8 cellular contexts compared by ENCODE assay signal in the genomic region with DNA sequence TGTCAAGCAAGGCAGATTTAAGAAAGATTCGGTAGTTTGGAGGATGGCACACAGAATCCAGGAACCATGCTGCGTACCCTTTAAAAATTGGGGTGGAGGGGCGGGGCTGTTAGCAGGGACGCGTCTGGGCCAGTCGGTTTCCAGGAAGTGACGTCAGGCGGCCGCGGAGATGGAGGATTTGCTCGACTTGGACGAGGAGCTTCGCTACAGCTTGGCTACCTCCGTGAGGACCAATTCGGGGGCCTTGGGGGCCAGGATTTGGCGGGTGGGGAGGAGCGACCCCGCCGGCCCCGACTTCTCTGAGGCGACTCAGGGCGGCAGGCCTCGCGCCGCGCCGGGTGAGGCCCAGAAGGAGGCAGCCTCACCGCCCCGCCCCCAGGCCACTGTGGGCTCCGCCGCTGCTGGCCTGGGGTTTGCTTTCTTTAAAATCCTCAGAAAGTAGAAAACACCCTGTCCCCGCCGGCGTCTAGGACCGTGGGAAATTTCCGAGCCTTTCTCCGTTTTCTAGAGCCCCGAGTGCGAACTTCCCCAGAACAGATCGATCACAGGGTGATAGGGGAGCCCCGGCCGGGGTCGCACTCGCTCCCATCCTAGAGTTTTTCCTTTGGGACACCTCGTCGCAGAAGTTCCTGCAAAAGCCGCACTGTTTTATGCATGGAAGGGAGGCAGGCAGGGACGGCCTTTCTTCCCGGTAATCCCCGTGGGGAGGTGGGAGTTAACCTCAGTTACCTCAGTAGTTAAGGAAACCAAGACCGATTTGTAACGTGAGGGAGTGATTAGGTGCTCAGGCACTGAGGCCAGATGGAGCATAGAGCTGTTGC. TPM values are rescaled to one million over a fixed set of nuclear protein-coding genes. Genes with fewer than 3 reads are reported as not detected.
DNase-seq lines count a peak whose midpoint lies in the region; ATAC-seq, FAIRE-seq and TF ChIP-seq lines count a peak whose summit lies in the region.

A gene (plus strand): TSS at position 146 of the 821 bp plus-strand sequence. CDS start 24 bp downstream, at position 170.

- intact Hi-C loops in breast epithelium (cut with DNase I; ENCODE audit: low total_unique reads), result no loop called here

- no peaks in the 10 kb centered on the region for H3K36me3 Mint-ChIP-seq in WTC11

- 0 to 1% (median 1%) methylated on average over 44 to 52 of the region's 52 CpGs for WGBS in small intestine, 3 donors

- H3K36me3 ChIP-seq in breast epithelium, result no peaks in the 10 kb centered on the region
- H3K36me3 ChIP-seq in small intestine (ENCODE audit: control insufficient read depth in 2 of 2, insufficient read depth in 2 of 2, low read length in 2 of 2), result no peaks in the 10 kb centered on the region

- peaks cover 35% of the 10 kb centered on the region for H3K27me3 Mint-ChIP-seq in WTC11 (ENCODE audit: low read depth)

- peaks cover 17% of the 10 kb centered on the region for H3K4me1 Mint-ChIP-seq in WTC11

- peak within 1 kb of the TSS; percentile 93 for H3K27ac ChIP-seq in breast epithelium
- peak within 1 kb of the TSS; percentile 9 to 76 for H3K27ac ChIP-seq in small intestine (ENCODE audit: low read depth in 1 of 2, low read length in 1 of 2)

- H3K9me3 ChIP-seq in breast epithelium (no peaks in the 10 kb centered on the region), small intestine (ENCODE audit: control insufficient read depth, low read depth) (no peaks in the 10 kb centered on the region)

- CTCF ChIA-PET in WTC11 (lab: Charles Lee), result interaction anchor here (0.6 to 10.6 kb wide), 6 partner anchors 11 to 442 kb away, joined by 3 to 307 read pairs (median 4); no protein-coding TSS in a partner anchor

- no peaks in the 10 kb centered on the region for H3K27me3 ChIP-seq in breast epithelium
- no peaks in the 10 kb centered on the region for H3K27me3 ChIP-seq in small intestine (ENCODE audit: control insufficient read depth in 2 of 2, insufficient read depth in 2 of 2, low read length in 2 of 2)

- peak within 1 kb of the TSS; percentile 29; the same call in 1 of the 2 replicates for H3K27ac Mint-ChIP-seq in WTC11

- POLR2A ChIA-PET in WTC11 (lab: Charles Lee), result interaction anchor here (1.2 kb wide), 1 partner anchor 42 kb away, joined by 3 read pairs; no protein-coding TSS in a partner anchor

- no peaks in the 10 kb centered on the region for H3K9me3 Mint-ChIP-seq in WTC11

- H3K4me3 ChIP-seq in breast epithelium (peak within 1 kb of the TSS; percentile 79 to 96 (median 88)), small intestine (ENCODE audit: low read depth in 1 of 2, low read length in 2 of 2) (peak within 1 kb of the TSS; percentile 74 to 79)

- peak; percentile 71 to 76 for DNase-seq in NCI-H2081 (lab: John Stamatoyannopoulos, UW)
- no peak for DNase-seq in NCI-H2081 treated with DMSO at 0.1 percent for 48 hours (lab: John Stamatoyannopoulos, UW)
- DNase-seq in NCI-H2171 treated with DMSO at 0.1 percent for 48 hours (lab: John Stamatoyannopoulos, UW), result peak; percentile 85
- DNase-seq in WTC11 (ENCODE audit: low spot score), result peak; percentile 85
- DNase-seq in breast epithelium (ENCODE audit: low spot score in 2 of 2), result peak; percentile 86 to 92
- peak; percentile 81 for DNase-seq in iPS-NIHi7 (ENCODE audit: extremely low spot score)
- DNase-seq in small intestine, result peak; percentile 86

- H3K4me1 ChIP-seq in breast epithelium, result peaks cover 0 to 8% of the 10 kb centered on the region in 2 donors
- H3K4me1 ChIP-seq in small intestine (ENCODE audit: control insufficient read depth in 2 of 2, insufficient read depth in 1 of 2, low read depth in 1 of 2, low read length in 1 of 2), result peaks cover 1 to 3% of the 10 kb centered on the region in 2 donors

- ATAC-seq in HG03039 (IDR thresholded peaks at IDR 0.05; ENCODE audit: unreplicated experiment), result peak; percentile 61
- ATAC-seq in WTC11, result peak; percentile 31

- no peak for TF ChIP-seq CTCF in WTC11 (IDR thresholded peaks at IDR 0.05)
- TF ChIP-seq CTCF in breast epithelium (IDR thresholded peaks at IDR 0.05), result no peak

- TF ChIP-seq POLR2A in breast epithelium (IDR thresholded peaks at IDR 0.05), result no peak

- no peak for FAIRE-seq in small intestine (lab: Jason Lieb, UNC)

- H3K4me3 Mint-ChIP-seq in WTC11, result peak within 1 kb of the TSS; percentile 97

TF ChIP-seq in WTC11, 78 proteins besides CTCF, POLR2A, EP300 and RAD21 (continues in another document):
- TF ChIP-seq, protein P1, sequence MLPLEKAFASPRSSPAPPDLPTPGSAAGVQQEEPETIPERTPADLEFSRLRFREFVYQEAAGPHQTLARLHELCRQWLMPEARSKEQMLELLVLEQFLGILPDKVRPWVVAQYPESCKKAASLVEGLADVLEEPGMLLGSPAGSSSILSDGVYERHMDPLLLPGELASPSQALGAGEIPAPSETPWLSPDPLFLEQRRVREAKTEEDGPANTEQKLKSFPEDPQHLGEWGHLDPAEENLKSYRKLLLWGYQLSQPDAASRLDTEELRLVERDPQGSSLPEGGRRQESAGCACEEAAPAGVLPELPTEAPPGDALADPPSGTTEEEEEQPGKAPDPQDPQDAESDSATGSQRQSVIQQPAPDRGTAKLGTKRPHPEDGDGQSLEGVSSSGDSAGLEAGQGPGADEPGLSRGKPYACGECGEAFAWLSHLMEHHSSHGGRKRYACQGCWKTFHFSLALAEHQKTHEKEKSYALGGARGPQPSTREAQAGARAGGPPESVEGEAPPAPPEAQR (CRISPR knock-in tag; IDR thresholded peaks at IDR 0.05), result no peak
- TF ChIP-seq RORB (CRISPR knock-in tag; IDR thresholded peaks at IDR 0.05) (no peak), ZNF423 (CRISPR knock-in tag; IDR thresholded peaks at IDR 0.05) (no peak), GRHL2 (CRISPR knock-in tag; IDR thresholded peaks at IDR 0.05; ENCODE audit: insufficient replicate concordance, severe bottlenecking) (no peak), FOXJ3 (CRISPR knock-in tag; IDR thresholded peaks at IDR 0.05; ENCODE audit: borderline replicate concordance) (no peak), ZNF232 (CRISPR knock-in tag; IDR thresholded peaks at IDR 0.05) (no peak), EMX1 (CRISPR knock-in tag; IDR thresholded peaks at IDR 0.05) (no peak)
- TF ChIP-seq, protein P2, sequence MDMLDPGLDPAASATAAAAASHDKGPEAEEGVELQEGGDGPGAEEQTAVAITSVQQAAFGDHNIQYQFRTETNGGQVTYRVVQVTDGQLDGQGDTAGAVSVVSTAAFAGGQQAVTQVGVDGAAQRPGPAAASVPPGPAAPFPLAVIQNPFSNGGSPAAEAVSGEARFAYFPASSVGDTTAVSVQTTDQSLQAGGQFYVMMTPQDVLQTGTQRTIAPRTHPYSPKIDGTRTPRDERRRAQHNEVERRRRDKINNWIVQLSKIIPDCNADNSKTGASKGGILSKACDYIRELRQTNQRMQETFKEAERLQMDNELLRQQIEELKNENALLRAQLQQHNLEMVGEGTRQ (CRISPR knock-in tag; IDR thresholded peaks at IDR 0.05), result no peak
- TF ChIP-seq, protein P3, sequence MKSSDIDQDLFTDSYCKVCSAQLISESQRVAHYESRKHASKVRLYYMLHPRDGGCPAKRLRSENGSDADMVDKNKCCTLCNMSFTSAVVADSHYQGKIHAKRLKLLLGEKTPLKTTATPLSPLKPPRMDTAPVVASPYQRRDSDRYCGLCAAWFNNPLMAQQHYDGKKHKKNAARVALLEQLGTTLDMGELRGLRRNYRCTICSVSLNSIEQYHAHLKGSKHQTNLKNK (CRISPR knock-in tag; IDR thresholded peaks at IDR 0.05), result no peak
- TF ChIP-seq, protein P4, sequence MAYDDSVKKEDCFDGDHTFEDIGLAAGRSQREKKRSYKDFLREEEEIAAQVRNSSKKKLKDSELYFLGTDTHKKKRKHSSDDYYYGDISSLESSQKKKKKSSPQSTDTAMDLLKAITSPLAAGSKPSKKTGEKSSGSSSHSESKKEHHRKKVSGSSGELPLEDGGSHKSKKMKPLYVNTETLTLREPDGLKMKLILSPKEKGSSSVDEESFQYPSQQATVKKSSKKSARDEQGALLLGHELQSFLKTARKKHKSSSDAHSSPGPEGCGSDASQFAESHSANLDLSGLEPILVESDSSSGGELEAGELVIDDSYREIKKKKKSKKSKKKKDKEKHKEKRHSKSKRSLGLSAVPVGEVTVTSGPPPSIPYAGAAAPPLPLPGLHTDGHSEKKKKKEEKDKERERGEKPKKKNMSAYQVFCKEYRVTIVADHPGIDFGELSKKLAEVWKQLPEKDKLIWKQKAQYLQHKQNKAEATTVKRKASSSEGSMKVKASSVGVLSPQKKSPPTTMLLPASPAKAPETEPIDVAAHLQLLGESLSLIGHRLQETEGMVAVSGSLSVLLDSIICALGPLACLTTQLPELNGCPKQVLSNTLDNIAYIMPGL (CRISPR knock-in tag; IDR thresholded peaks at IDR 0.05), result 0 out of 2 replicates have a peak, but pooled peaks have one; percentile 36

RNA-seq across cellular contexts. Expression of the gene that starts here (rescaled TPM):
- total RNA-seq in WTC11 (2021), result 17.5 to 20.5 TPM (median 19.2 TPM) in 3 replicates
- total RNA-seq in breast epithelium, result 10 to 100 TPM; 21.4 to 47.2 (median 41.9) TPM
- polyA plus RNA-seq in small intestine, result 100 to 1,000 TPM in 1 of 3 donors, 10 to 100 TPM in 2; 55.0 to 101 (median 55.9) TPM
